In the genomic region with DNA sequence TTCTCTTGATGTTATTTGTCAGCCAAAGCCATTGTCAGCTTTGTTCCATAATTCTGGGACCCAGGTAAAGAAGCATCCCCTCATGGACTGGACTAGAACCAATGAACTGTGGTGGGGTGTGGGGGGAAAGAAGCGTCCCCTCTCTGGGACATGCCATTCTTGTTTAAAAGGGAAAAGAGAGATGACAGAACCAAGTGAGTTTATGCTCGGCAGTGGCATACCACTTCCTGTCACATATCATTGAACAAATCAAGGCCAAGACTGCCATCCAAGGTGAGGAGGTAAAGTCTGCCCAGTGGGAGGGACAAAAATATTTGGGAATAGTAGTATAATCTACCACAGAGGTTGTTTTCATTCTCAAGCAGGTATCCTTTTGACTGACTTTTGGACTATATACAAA, we compare ENCODE assay signal across 18 cellular contexts. TPM values are rescaled to one million over a fixed set of nuclear protein-coding genes. Genes with fewer than 3 reads are reported as not detected.
DNase-seq lines count a peak whose midpoint lies in the region; ATAC-seq and TF ChIP-seq lines count a peak whose summit lies in the region.
"Had no signal": no experiment of that assay in that cellular context is flagged by ENCODE, and none has a peak within 500 bp of the region (broad histone marks: within the 10 kb centered on the region; RNA-seq: fewer than 3 reads in every experiment).

No MANE protein-coding gene starts in this region.

- ATAC-seq in CD4-positive, CD25-positive, alpha-beta regulatory T cell (ENCODE audit: low read depth in 2 of 2) = no peak
- ATAC-seq in T-helper 17 cell = peak; percentile 13
- no peak for ATAC-seq in activated naive CD8-positive, alpha-beta T cell treated with anti-CD3 and anti-CD28 coated beads, Interleukin-2, amount 50 U/mL, for 24 hours

- no peaks in the 10 kb centered on the region for H3K9me3 Mint-ChIP-seq in CD4-positive, CD25-positive, alpha-beta regulatory T cell
- H3K9me3 Mint-ChIP-seq in activated naive CD8-positive, alpha-beta T cell treated with anti-CD3 and anti-CD28 coated beads, Interleukin-2, amount 50 U/mL, for 24 hours = no peaks in the 10 kb centered on the region
- H3K9me3 Mint-ChIP-seq: brain had no signal

- peaks cover 9 to 39% (median 19%) of the 10 kb centered on the region in 4 donors for H3K4me1 Mint-ChIP-seq in CD4-positive, CD25-positive, alpha-beta regulatory T cell
- H3K4me1 Mint-ChIP-seq in T-helper 17 cell = peaks cover 10% of the 10 kb centered on the region
- peaks cover 39% of the 10 kb centered on the region for H3K4me1 Mint-ChIP-seq in activated naive CD8-positive, alpha-beta T cell treated with anti-CD3 and anti-CD28 coated beads, Interleukin-2, amount 50 U/mL, for 24 hours

- H3K9ac ChIP-seq in BLaER1 = no peak overlapping the region
- H3K9ac ChIP-seq: GM23248 had no signal

- H3K4me2 ChIP-seq in BLaER1 = peak overlapping the region; percentile 52

- H3K27ac ChIP-seq in BLaER1 (no peak overlapping the region), tibial nerve (no peak overlapping the region), sigmoid colon (no peak overlapping the region)
- H3K27ac ChIP-seq in CD4-positive, CD25-positive, alpha-beta regulatory T cell (ENCODE audit: insufficient read depth, low read length, poor library complexity, severe bottlenecking) = peak overlapping the region; percentile 43
- H3K27ac ChIP-seq: GM23248 had no signal

- H3K36me3 Mint-ChIP-seq in CD4-positive, CD25-positive, alpha-beta regulatory T cell = no peaks in the 10 kb centered on the region
- peaks cover 3% of the 10 kb centered on the region for H3K36me3 Mint-ChIP-seq in T-helper 17 cell (ENCODE audit: low read depth)
- H3K36me3 Mint-ChIP-seq in activated naive CD8-positive, alpha-beta T cell treated with anti-CD3 and anti-CD28 coated beads, Interleukin-2, amount 50 U/mL, for 24 hours (ENCODE audit: low read depth) = peaks cover 3% of the 10 kb centered on the region
- H3K36me3 Mint-ChIP-seq: brain had no signal

- peak overlapping the region in 3 of 4 donors; percentile 52 to 71 (median 62) for H3K4me3 Mint-ChIP-seq in CD4-positive, CD25-positive, alpha-beta regulatory T cell
- peak overlapping the region; percentile 57 for H3K4me3 Mint-ChIP-seq in T-helper 17 cell
- H3K4me3 Mint-ChIP-seq in activated naive CD8-positive, alpha-beta T cell treated with anti-CD3 and anti-CD28 coated beads, Interleukin-2, amount 50 U/mL, for 24 hours = no peak overlapping the region
- H3K4me3 Mint-ChIP-seq: brain had no signal

- peaks cover 4% of the 10 kb centered on the region for H3K27me3 Mint-ChIP-seq in CD4-positive, CD25-positive, alpha-beta regulatory T cell
- H3K27me3 Mint-ChIP-seq in T-helper 17 cell = no peaks in the 10 kb centered on the region
- no peaks in the 10 kb centered on the region for H3K27me3 Mint-ChIP-seq in activated naive CD8-positive, alpha-beta T cell treated with anti-CD3 and anti-CD28 coated beads, Interleukin-2, amount 50 U/mL, for 24 hours
- H3K27me3 Mint-ChIP-seq: brain had no signal

- H3K36me3 ChIP-seq in BLaER1 (no peaks in the 10 kb centered on the region), tibial nerve (no peaks in the 10 kb centered on the region), sigmoid colon (no peaks in the 10 kb centered on the region)
- no peaks in the 10 kb centered on the region for H3K36me3 ChIP-seq in CD4-positive, CD25-positive, alpha-beta regulatory T cell (ENCODE audit: control insufficient read depth, insufficient read depth, low read length)
- H3K36me3 ChIP-seq: tibial artery had no signal

- H3K4me3 ChIP-seq in BLaER1 (no peak overlapping the region), tibial nerve (no peak overlapping the region), sigmoid colon (no peak overlapping the region)
- H3K4me3 ChIP-seq in CD4-positive, CD25-positive, alpha-beta regulatory T cell (ENCODE audit: low read depth, low read length) = peak overlapping the region; percentile 45
- H3K4me3 ChIP-seq: GM23248, tibial artery had no signal

- H3K27me3 ChIP-seq in BLaER1 (no peaks in the 10 kb centered on the region), tibial nerve (no peaks in the 10 kb centered on the region), sigmoid colon (no peaks in the 10 kb centered on the region)
- H3K27me3 ChIP-seq in CD4-positive, CD25-positive, alpha-beta regulatory T cell (ENCODE audit: control insufficient read depth, insufficient read depth, low read length) = no peaks in the 10 kb centered on the region
- H3K27me3 ChIP-seq: tibial artery had no signal

- TF ChIP-seq CTCF in tibial nerve (IDR thresholded peaks at IDR 0.05) (no peak), sigmoid colon (IDR thresholded peaks at IDR 0.05) (no peak)

- 69 to 74% methylated on average over 2 of the region's 2 CpGs for WGBS in tibial nerve, 2 donors
- WGBS in sigmoid colon, 2 donors = 51 to 83% methylated on average over 2 of the region's 2 CpGs

- peak overlapping the region; percentile 58 to 90 (median 75) for H3K27ac Mint-ChIP-seq in CD4-positive, CD25-positive, alpha-beta regulatory T cell
- peak overlapping the region; percentile 45 for H3K27ac Mint-ChIP-seq in T-helper 17 cell
- H3K27ac Mint-ChIP-seq in activated naive CD8-positive, alpha-beta T cell treated with anti-CD3 and anti-CD28 coated beads, Interleukin-2, amount 50 U/mL, for 24 hours = peak overlapping the region; percentile 50
- H3K27ac Mint-ChIP-seq: brain had no signal

- peaks cover 28% of the 10 kb centered on the region for H3K4me1 ChIP-seq in BLaER1
- peaks cover 31% of the 10 kb centered on the region for H3K4me1 ChIP-seq in CD4-positive, CD25-positive, alpha-beta regulatory T cell (ENCODE audit: control insufficient read depth, insufficient read depth, low read length, poor library complexity, severe bottlenecking)
- H3K4me1 ChIP-seq in tibial nerve = peaks cover 0 to 10% (median 3%) of the 10 kb centered on the region in 4 donors
- peaks cover 0 to 6% (median 5%) of the 10 kb centered on the region in 4 donors for H3K4me1 ChIP-seq in sigmoid colon

- peaks cover under 1% of the 10 kb centered on the region; the same call in 1 of the 2 replicates for H4K20me1 ChIP-seq in BLaER1

- peak in 2 of 3 donors; percentile 21 to 62 for DNase-seq in CD4-positive, CD25-positive, alpha-beta regulatory T cell
- no peak for DNase-seq in T-helper 17 cell
- DNase-seq in activated naive CD8-positive, alpha-beta T cell treated with anti-CD3 and anti-CD28 coated beads, Interleukin-2, amount 50 U/mL, for 24 hours = no peak
- DNase-seq in tibial nerve (ENCODE audit: low spot score in 2 of 2) = no peak
- DNase-seq in NOMO-1 treated with DMSO at 0.1 percent for 48 hours (lab: John Stamatoyannopoulos, UW; ENCODE audit: unreplicated experiment) = no peak
- DNase-seq in sigmoid colon = no peak
- DNase-seq in medulla oblongata (ENCODE audit: extremely low spot score) = no peak
- DNase-seq: AML-193, cortex of kidney, DMS 273 treated with DMSO at 0.1 percent for 48 hours, GM23248, kidney, mesendoderm, NCI-H1694 treated with DMSO at 0.1 percent for 48 hours, NCI-H2227 treated with DMSO at 0.1 percent for 48 hours, tibial artery had no signal

- H3K9me3 ChIP-seq in BLaER1 = no peaks in the 10 kb centered on the region; the same call in 1 of the 2 replicates
- no peaks in the 10 kb centered on the region for H3K9me3 ChIP-seq in CD4-positive, CD25-positive, alpha-beta regulatory T cell (ENCODE audit: control insufficient read depth in 2 of 2, low read length in 2 of 2)
- H3K9me3 ChIP-seq in T-helper 17 cell (ENCODE audit: control insufficient read depth, low read length, poor library complexity, severe bottlenecking) = no peaks in the 10 kb centered on the region
- H3K9me3 ChIP-seq in tibial nerve = no peaks in the 10 kb centered on the region
- H3K9me3 ChIP-seq in sigmoid colon = no peaks in the 10 kb centered on the region
- H3K9me3 ChIP-seq: tibial artery had no signal

- TF ChIP-seq EP300 in tibial nerve (IDR thresholded peaks at IDR 0.05) (no peak), sigmoid colon (IDR thresholded peaks at IDR 0.05) (no peak)

- intact Hi-C loops in sigmoid colon (cut with DNase I) = no loop called here

- TF ChIP-seq POLR2A in tibial nerve (IDR thresholded peaks at IDR 0.05) (no peak), sigmoid colon (IDR thresholded peaks at IDR 0.05) (no peak)

RNA-seq across cellular contexts. Expression of gene GLS, which starts 4.7 kb away (rescaled TPM):
- 301 TPM for total RNA-seq in CD4-positive, CD25-positive, alpha-beta regulatory T cell
- polyA plus RNA-seq in CD4-positive, CD25-positive, alpha-beta regulatory T cell = 10 to 100 TPM; 38.7 to 65.7 (median 43.9) TPM
- total RNA-seq in T-helper 17 cell = 100 to 1,000 TPM; 264 to 292 TPM
- 100 to 1,000 TPM; 106 to 164 (median 145) TPM for total RNA-seq in tibial nerve
- 100 to 1,000 TPM in 2 of 4 donors, 10 to 100 TPM in 2; 87.1 to 139 (median 111) TPM for total RNA-seq in sigmoid colon
- polyA plus RNA-seq in sigmoid colon = 10 to 100 TPM; 15.0 to 27.1 (median 23.6) TPM

Comparison
In these comparisons a context has a peak if more than half of its experiments do, and no peak if none do; other contexts are left out.
1. DNase-seq: peak in CD4-positive, CD25-positive, alpha-beta regulatory T cell (2 of 3); none in T-helper 17 cell (0 of 3), activated naive CD8-positive, alpha-beta T cell treated with anti-CD3 and anti-CD28 coated beads, Interleukin-2, amount 50 U/mL, for 24 hours (single experiment), tibial nerve (0 of 2), NOMO-1 treated with DMSO at 0.1 percent for 48 hours (single experiment), sigmoid colon (single experiment) and medulla oblongata (single experiment).
2. Peak in every context shown above with its lines, with median percentiles within 50 percentile points of each other: H3K27ac Mint-ChIP-seq.